In the genomic region with DNA sequence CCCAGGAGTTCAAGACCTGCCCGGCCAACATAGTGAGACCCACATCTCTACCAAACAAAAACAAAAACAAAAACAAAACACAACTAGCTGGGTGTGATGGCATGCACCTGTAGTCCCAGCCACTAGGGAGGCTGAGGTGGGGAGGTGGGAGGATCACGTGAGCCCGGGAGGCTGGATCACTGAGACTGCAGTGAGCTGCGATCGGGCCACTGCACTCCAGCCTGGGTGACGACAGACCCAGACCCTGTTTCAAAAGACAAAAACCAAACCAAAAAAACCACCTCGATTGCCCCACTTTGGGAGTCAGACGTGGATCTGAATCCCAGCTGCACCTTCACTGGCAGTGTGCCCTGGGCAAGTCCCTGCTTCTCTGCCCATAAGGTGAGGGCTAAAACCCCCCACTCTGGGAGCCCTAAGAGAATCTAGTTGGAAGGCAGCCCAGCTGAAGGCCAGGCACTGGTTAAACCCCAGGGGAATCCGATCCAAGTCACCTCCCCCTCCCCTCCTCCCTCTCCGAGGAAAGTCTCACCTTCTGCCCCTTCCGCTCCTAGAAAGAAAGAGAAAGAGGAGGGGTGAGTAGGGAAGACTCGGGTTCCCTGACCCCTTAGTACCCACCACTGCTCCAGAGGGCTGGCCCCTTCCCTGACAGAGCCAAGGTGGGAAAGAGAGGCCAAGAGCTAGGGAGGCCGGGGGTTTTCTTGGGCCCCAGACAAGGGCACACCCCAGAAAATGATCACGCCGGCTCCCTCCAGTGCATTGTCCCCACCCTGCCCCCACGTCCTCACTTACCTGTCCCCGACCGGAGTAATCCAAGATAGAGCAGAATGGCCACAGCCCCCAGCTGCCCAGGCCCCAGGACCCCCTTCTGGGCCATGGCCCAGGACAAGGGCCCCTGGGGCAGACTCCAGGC, we compare ENCODE assay signal across 9 cellular contexts. TPM values are rescaled to one million over a fixed set of nuclear protein-coding genes. Genes with fewer than 3 reads are reported as not detected.
DNase-seq lines count a peak whose midpoint lies in the region; ATAC-seq and TF ChIP-seq lines count a peak whose summit lies in the region.
"Had no signal": no experiment of that assay in that cellular context is flagged by ENCODE, and none has a peak within 500 bp of the region (broad histone marks: within the 10 kb centered on the region; RNA-seq: fewer than 3 reads in every experiment).

No MANE protein-coding gene starts in this region.

- H3K36me3 ChIP-seq in HUES64 (ENCODE audit: insufficient read depth, low read length) = peaks cover 28% of the 10 kb centered on the region
- no peaks in the 10 kb centered on the region for H3K36me3 ChIP-seq in PC-9 (ENCODE audit: low read depth)
- H3K36me3 ChIP-seq in stomach = peaks cover 20 to 38% (median 34%) of the 10 kb centered on the region in 4 donors

- no peak; the same call in 1 of the 2 replicates for TF ChIP-seq CTCF in PC-9 (conservative IDR thresholded peaks at IDR 0.05)
- peak in 2 of 7 experiments; percentile 39 to 58 for TF ChIP-seq CTCF in stomach (IDR thresholded peaks at IDR 0.05)
- TF ChIP-seq CTCF in GM13977 (IDR thresholded peaks at IDR 0.05; ENCODE audit: extremely low read depth, insufficient read depth, missing control alignments) = no peak

- DNase-seq in PC-9 = peak; percentile 70 to 76
- peak; percentile 68 for DNase-seq in iPS-NIHi7 (ENCODE audit: extremely low spot score)
- DNase-seq in stomach = peak; percentile 78
- no peak for DNase-seq in GM13977 (ENCODE audit: low spot score)
- DNase-seq: cerebellar nuclear complex; naive thymus-derived CD8-positive, alpha-beta T cell had no signal

- 7% methylated on average over 15 of the region's 18 CpGs for WGBS in HUES64
- WGBS in stomach, 5 donors = 12 to 23% (median 18%) methylated on average over 11 to 18 of the region's 18 CpGs

- H3K27me3 ChIP-seq in HUES64 (ENCODE audit: insufficient read depth, low read length) (no peaks in the 10 kb centered on the region), PC-9 (ENCODE audit: insufficient read depth, low read depth) (no peaks in the 10 kb centered on the region), stomach (peaks cover 0 to 7% (median 0%) of the 10 kb centered on the region in 3 donors)

- H3K27ac ChIP-seq in HUES64 (ENCODE audit: low read depth, low read length) (peak overlapping the region; percentile 96), PC-9 (peak overlapping the region; percentile 71), stomach (peak overlapping the region; percentile 88 to 97 (median 91))

- peaks cover 47% of the 10 kb centered on the region for H3F3A ChIP-seq in PC-9 (ENCODE audit: insufficient read depth, low read depth)

- intact Hi-C loops in PC-9 (cut with micrococcal nuclease; ENCODE audit: unreplicated experiment) (loop anchor here (2.0 kb wide), 1 partner anchor 60 kb away; a partner anchor contains a TSS), stomach (cut with DNase I; ENCODE audit: low total_unique reads) (no loop called here)

- ATAC-seq in GM21717 (IDR thresholded peaks at IDR 0.05; ENCODE audit: unreplicated experiment) (no peak), HG03520 (IDR thresholded peaks at IDR 0.05; ENCODE audit: unreplicated experiment) (no peak)
- ATAC-seq: naive thymus-derived CD8-positive, alpha-beta T cell had no signal

- peak overlapping the region; percentile 80 for H3K9ac ChIP-seq in HUES64 (ENCODE audit: low read depth, low read length)

- TF ChIP-seq EP300 in stomach (IDR thresholded peaks at IDR 0.05) = no peak

- H4K20me1 ChIP-seq in PC-9 (ENCODE audit: insufficient read depth) = no peaks in the 10 kb centered on the region

- H3K4me2 ChIP-seq in PC-9 = peak overlapping the region; percentile 75

- TSS peak; percentile 60 for BruUV-seq in PC-9 (replicated peaks; lab: Mats Ljungman, UMichigan)

- no peak overlapping the region for H2AFZ ChIP-seq in PC-9

- POLR2A ChIA-PET in PC-9 (lab: Charles Lee; ENCODE audit: unreplicated experiment) = interaction anchor here (0.6 to 3.1 kb wide), 5 partner anchors 17 to 132 kb away, joined by 3 to 29 read pairs (median 5); a partner anchor contains a TSS

- peaks cover 38% of the 10 kb centered on the region for H3K4me1 ChIP-seq in HUES64 (ENCODE audit: insufficient read depth, low read length)
- peaks cover 68% of the 10 kb centered on the region for H3K4me1 ChIP-seq in PC-9 (replicated peaks; ENCODE audit: insufficient read depth)
- peaks cover 43 to 80% (median 56%) of the 10 kb centered on the region in 4 donors for H3K4me1 ChIP-seq in stomach

- CTCF ChIA-PET in PC-9 (lab: Charles Lee) = interaction anchor here (1.0 kb wide), 1 partner anchor 7 kb away, joined by 5 read pairs; no protein-coding TSS in a partner anchor

- H3K4me3 ChIP-seq in HUES64 (ENCODE audit: low read length) (peak overlapping the region; percentile 75), PC-9 (peak overlapping the region; percentile 59), stomach (peak overlapping the region; percentile 41 to 62 (median 52))

- peaks cover 12% of the 10 kb centered on the region for H3K79me2 ChIP-seq in PC-9 (ENCODE audit: low read depth)

- no peaks in the 10 kb centered on the region for H3K9me3 ChIP-seq in HUES64 (ENCODE audit: insufficient read depth, low read depth, low read length)
- H3K9me3 ChIP-seq in PC-9 (ENCODE audit: insufficient read depth, low read depth) = no peaks in the 10 kb centered on the region
- H3K9me3 ChIP-seq in stomach = no peaks in the 10 kb centered on the region

- peak in 2 of 4 donors; percentile 25 to 50 for TF ChIP-seq POLR2A in stomach (IDR thresholded peaks at IDR 0.05)

- H3K9me2 ChIP-seq in PC-9 (ENCODE audit: insufficient read depth) = no peaks in the 10 kb centered on the region

- in situ Hi-C loops in GM13977 (cut with MboI; ENCODE audit: low pct_unique_long_range_greater_than_20kb, low sequenced_read_pairs, unreplicated experiment) = no loop called here

RNA-seq across cellular contexts. Expression of a gene that starts 0.6 kb away (rescaled TPM):
- polyA plus RNA-seq in HUES64 (2013, experiment 1 of 2) = 35.2 TPM
- polyA plus RNA-seq in HUES64 (2013, experiment 2 of 2) = 48.5 TPM
- total RNA-seq in PC-9 (2021) = 147 and 154 TPM in 2 replicates
- total RNA-seq in stomach = 100 to 1,000 TPM in 2 of 5 donors, 10 to 100 TPM in 2, 1 to 10 TPM in 1; 5.8 to 176 (median 70.5) TPM
- 100 to 1,000 TPM in 2 of 3 donors, 10 to 100 TPM in 1; 39.3 to 151 (median 115) TPM for polyA plus RNA-seq in stomach
- total RNA-seq: naive thymus-derived CD8-positive, alpha-beta T cell had no signal
- polyA plus RNA-seq: naive thymus-derived CD8-positive, alpha-beta T cell had no signal

RNA-seq across cellular contexts. Expression of a gene that starts 15.0 kb away (rescaled TPM):
- polyA plus RNA-seq in HUES64 (2013, experiment 1 of 2) = 0.65 TPM
- 0.76 TPM for polyA plus RNA-seq in HUES64 (2013, experiment 2 of 2)
- total RNA-seq in PC-9 (2021) = 4.1 and 6.8 TPM in 2 replicates
- 10 to 100 TPM in 1 of 5 donors, 1 to 10 TPM in 1, under 1 TPM in 1, not detected in 2; 0.87 to 26.3 (median 2.6) TPM for total RNA-seq in stomach
- polyA plus RNA-seq in stomach = 1 to 10 TPM; 2.1 to 4.0 (median 2.9) TPM

RNA-seq across cellular contexts. Expression of a gene that starts 17.4 kb away (rescaled TPM):
- polyA plus RNA-seq in HUES64 (2013, experiment 1 of 2) = 39.6 TPM
- 50.5 TPM for polyA plus RNA-seq in HUES64 (2013, experiment 2 of 2)
- total RNA-seq in PC-9 (2021) (81.4 and 84.3 TPM in 2 replicates), stomach (100 to 1,000 TPM in 1 of 5 donors, 10 to 100 TPM in 4; 38.8 to 114 (median 64.9) TPM)
- 10 to 100 TPM; 45.0 to 51.4 (median 45.8) TPM for polyA plus RNA-seq in stomach

RNA-seq across cellular contexts. Expression of a gene that starts 26.7 kb away (rescaled TPM):
- 34.1 TPM for polyA plus RNA-seq in HUES64 (2013, experiment 1 of 2)
- 44.3 TPM for polyA plus RNA-seq in HUES64 (2013, experiment 2 of 2)
- 41.5 and 66.5 TPM in 2 replicates for total RNA-seq in PC-9 (2021)
- total RNA-seq in stomach = 100 to 1,000 TPM in 1 of 5 donors, 10 to 100 TPM in 4; 11.0 to 197 (median 58.3) TPM
- polyA plus RNA-seq in stomach = 10 to 100 TPM; 27.4 to 40.9 (median 34.0) TPM

RNA-seq across cellular contexts. Expression of a gene that starts 40.3 kb away (rescaled TPM):
- polyA plus RNA-seq in HUES64 (2013, experiment 1 of 2) = 66.6 TPM
- polyA plus RNA-seq in HUES64 (2013, experiment 2 of 2) = 80.0 TPM
- 46.0 and 59.9 TPM in 2 replicates for total RNA-seq in PC-9 (2021)
- 100 to 1,000 TPM in 1 of 5 donors, 10 to 100 TPM in 4; 20.1 to 191 (median 35.0) TPM for total RNA-seq in stomach
- polyA plus RNA-seq in stomach = 10 to 100 TPM; 53.2 to 90.8 (median 62.9) TPM
